1 cellular context compared by ENCODE assay signal in genomic region chr22:42010778-42011177, GRCh38.
TF ChIP-seq lines count a peak whose summit lies in the region.

No MANE protein-coding gene starts in this region.

TF ChIP-seq in K562, 482 proteins besides CTCF, POLR2A, EP300 and RAD21:
- TF ChIP-seq ZNF347 (CRISPR knock-in tag; IDR thresholded peaks at IDR 0.05; ENCODE audit: low read depth): no peak
- peak; percentile 91 for TF ChIP-seq ZNF324 (CRISPR knock-in tag; IDR thresholded peaks at IDR 0.05)
